Comparison of ENCODE assay signal across 13 cellular contexts in the genomic region with DNA sequence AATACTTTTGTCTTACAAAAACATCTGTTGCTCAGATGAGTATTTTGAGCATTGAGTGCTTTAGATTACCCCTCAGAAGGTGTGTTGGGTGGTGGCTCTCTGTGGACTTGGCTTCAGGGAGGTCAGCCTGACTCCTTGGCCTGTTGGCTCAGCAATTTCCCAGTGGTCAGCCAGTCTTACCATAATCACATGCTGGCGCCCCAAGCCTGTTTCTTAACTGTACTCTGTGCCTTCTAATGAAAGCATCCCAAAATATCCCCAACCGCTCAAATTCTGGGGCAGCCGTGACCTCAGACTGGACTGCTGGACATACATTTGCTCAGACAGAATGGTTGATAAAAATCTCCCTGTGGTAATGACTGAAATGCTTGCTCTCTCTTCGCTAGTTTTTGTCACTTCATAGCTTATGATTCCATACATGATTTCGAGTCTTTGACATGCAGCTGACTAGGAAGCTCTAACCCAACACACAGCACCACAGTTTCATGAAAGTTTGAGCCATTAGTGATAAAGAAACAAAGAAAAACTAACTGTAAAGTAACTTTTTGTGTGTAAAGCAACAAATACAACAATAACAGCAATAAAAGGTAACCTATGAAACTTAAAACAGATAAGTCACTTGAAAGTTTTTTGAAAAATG.
DNase-seq lines count a peak whose midpoint lies in the region; ATAC-seq and TF ChIP-seq lines count a peak whose summit lies in the region.
"Had no signal": no experiment of that assay in that cellular context is flagged by ENCODE, and none has a peak within 500 bp of the region (broad histone marks: within the 10 kb centered on the region; RNA-seq: fewer than 3 reads in every experiment).

No MANE protein-coding gene starts in this region.

- POLR2A ChIA-PET in PC-9 (lab: Charles Lee; ENCODE audit: unreplicated experiment) = no interaction called here

- no peak overlapping the region for H3K27ac ChIP-seq in DOHH2 (ENCODE audit: low read depth, low read length)
- no peak overlapping the region for H3K27ac ChIP-seq in PC-9
- H3K27ac ChIP-seq: pancreas, WERI-Rb-1 had no signal

- 0 out of 2 replicates have a peak overlapping the region, but pooled peaks have one; percentile 49 for H2AFZ ChIP-seq in PC-9

- H3K79me2 ChIP-seq in DOHH2 (ENCODE audit: control insufficient read depth, low read length) = no peaks in the 10 kb centered on the region
- H3K79me2 ChIP-seq in PC-9 (ENCODE audit: low read depth) = no peaks in the 10 kb centered on the region

- H3K27me3 ChIP-seq in DOHH2 (ENCODE audit: control insufficient read depth, low read length) (no peaks in the 10 kb centered on the region), PC-9 (ENCODE audit: insufficient read depth, low read depth) (no peaks in the 10 kb centered on the region)

- H4K20me1 ChIP-seq in DOHH2 (ENCODE audit: control insufficient read depth, insufficient read depth, low read depth, low read length) (no peaks in the 10 kb centered on the region), PC-9 (ENCODE audit: insufficient read depth) (no peaks in the 10 kb centered on the region)

- peak overlapping the region; percentile 16 for H3K4me2 ChIP-seq in DOHH2 (ENCODE audit: low read length)
- no peak overlapping the region for H3K4me2 ChIP-seq in PC-9

- H3K4me3 ChIP-seq in DOHH2 (ENCODE audit: low read length) (no peak overlapping the region), PC-9 (no peak overlapping the region), mucosa of descending colon (no peak overlapping the region)
- H3K4me3 ChIP-seq: pancreas had no signal

- intact Hi-C loops in PC-9 (cut with micrococcal nuclease; ENCODE audit: unreplicated experiment) (no loop called here), mucosa of descending colon (cut with DNase I, micrococcal nuclease) (no loop called here)

- H3K9me3 ChIP-seq in DOHH2 (ENCODE audit: control insufficient read depth, insufficient read depth, low read length) = no peaks in the 10 kb centered on the region
- no peaks in the 10 kb centered on the region for H3K9me3 ChIP-seq in PC-9 (ENCODE audit: insufficient read depth, low read depth)
- H3K9me3 ChIP-seq in mucosa of descending colon = no peaks in the 10 kb centered on the region
- H3K9me3 ChIP-seq: pancreas had no signal

- CTCF ChIA-PET in PC-9 (lab: Charles Lee) = no interaction called here

- TF ChIP-seq CTCF in DOHH2 (IDR thresholded peaks at IDR 0.05; ENCODE audit: low read depth, low read length, poor library complexity, severe bottlenecking) = no peak
- TF ChIP-seq CTCF in PC-9 (conservative IDR thresholded peaks at IDR 0.05) = no peak
- no peak for TF ChIP-seq CTCF in mucosa of descending colon (IDR thresholded peaks at IDR 0.05)

- H3K36me3 ChIP-seq in DOHH2 (ENCODE audit: control insufficient read depth, low read length) = no peaks in the 10 kb centered on the region
- no peaks in the 10 kb centered on the region for H3K36me3 ChIP-seq in PC-9 (ENCODE audit: low read depth)
- no peaks in the 10 kb centered on the region for H3K36me3 ChIP-seq in mucosa of descending colon (ENCODE audit: low read depth)
- H3K36me3 ChIP-seq: pancreas, WERI-Rb-1 had no signal

- no peaks in the 10 kb centered on the region for H3F3A ChIP-seq in DOHH2 (ENCODE audit: control insufficient read depth, insufficient read depth)
- H3F3A ChIP-seq in PC-9 (ENCODE audit: insufficient read depth, low read depth) = no peaks in the 10 kb centered on the region

- ATAC-seq in GM21786 (IDR thresholded peaks at IDR 0.05; ENCODE audit: unreplicated experiment) (peak; percentile 41), mucosa of descending colon (no peak), HG02763 (IDR thresholded peaks at IDR 0.05; ENCODE audit: unreplicated experiment) (no peak), GM21515 (IDR thresholded peaks at IDR 0.05; ENCODE audit: unreplicated experiment) (no peak)

- DNase-seq in PC-9 (no peak), mucosa of descending colon (peak; percentile 17), NCI-H2171 treated with DMSO at 0.1 percent for 48 hours (lab: John Stamatoyannopoulos, UW) (no peak), NCI-H187 treated with DMSO at 0.1 percent for 48 hours (lab: John Stamatoyannopoulos, UW) (no peak)
- DNase-seq: foreskin fibroblast; KG1; stimulated activated CD4-positive, alpha-beta T cell treated with anti-CD3 and anti-CD28 coated beads, Interleukin-12 subunit alpha, Interleukin-12 subunit beta, amount 100 ng/mL, for 4 hours; WERI-Rb-1 had no signal

- peaks cover 36% of the 10 kb centered on the region for H3K4me1 ChIP-seq in DOHH2 (ENCODE audit: control insufficient read depth, low read length)
- H3K4me1 ChIP-seq in PC-9 (replicated peaks; ENCODE audit: insufficient read depth) = no peaks in the 10 kb centered on the region
- no peaks in the 10 kb centered on the region for H3K4me1 ChIP-seq in mucosa of descending colon (ENCODE audit: low read depth)

- BruUV-seq in PC-9 (replicated peaks; lab: Mats Ljungman, UMichigan) = no TSS peak

- H3K9me2 ChIP-seq in DOHH2 (replicated peaks; ENCODE audit: control insufficient read depth, low read length) (no peaks in the 10 kb centered on the region), PC-9 (ENCODE audit: insufficient read depth) (0 out of 2 replicates have a peak, but pooled peaks cover 5% of the 10 kb centered on the region)

Comparison
In these comparisons a context has a peak if more than half of its experiments do, and no peak if none do; other contexts are left out.
1. DNase-seq: peak in mucosa of descending colon (3 of 3); none in PC-9 (0 of 2), NCI-H2171 treated with DMSO at 0.1 percent for 48 hours (single experiment) and NCI-H187 treated with DMSO at 0.1 percent for 48 hours (single experiment).